In genomic region chr14:90850487-90850886, GRCh38 we compare ENCODE assay signal across 14 cellular contexts. TPM values are rescaled to one million over a fixed set of nuclear protein-coding genes. Genes with fewer than 3 reads are reported as not detected.
A peak's percentile ranks its signal among the peaks of the same experiment; 100 is the strongest.
DNase-seq lines count a peak whose midpoint lies in the region; TF ChIP-seq lines count a peak whose summit lies in the region.
"Had no signal": no experiment of that assay in that cellular context is flagged by ENCODE, and none has a peak within 500 bp of the region (broad histone marks: within the 10 kb centered on the region; RNA-seq: fewer than 3 reads in every experiment).

No MANE protein-coding gene starts in this region.

- no peaks in the 10 kb centered on the region for H3K4me1 ChIP-seq in fibroblast of lung (ENCODE audit: control insufficient read depth, extremely low read depth, insufficient read depth, low read length)
- H3K4me1 ChIP-seq: HAP-1 had no signal

- POLR2A ChIA-PET in RWPE1 (lab: Yijun Ruan, JAX; ENCODE audit: low non-redundant PET): no interaction called here

- H3K4me1 Mint-ChIP-seq in nephron: no peaks in the 10 kb centered on the region
- H3K4me1 Mint-ChIP-seq: stimulated activated naive B cell treated with anti-CD40 and anti-IgM and Interleukin-4, amounts not matched to agents 10 μg/mL and 1 μg/mL and 100 μg/mL, for 72 hours had no signal

- CTCF ChIA-PET in RWPE1 (lab: Yijun Ruan, JAX): no interaction called here

- no peak overlapping the region for H3K4me3 Mint-ChIP-seq in nephron
- H3K4me3 Mint-ChIP-seq: CD4-positive, alpha-beta memory T cell; stimulated activated naive B cell treated with anti-CD40 and anti-IgM and Interleukin-4, amounts not matched to agents 10 μg/mL and 1 μg/mL and 100 μg/mL, for 72 hours; T-helper 1 cell treated with Interleukin-12 subunit alpha and Interleukin-12 subunit beta and Interleukin-4 antibody, amounts not matched to agents 30 μg/mL and 1 μg/mL, for 36 hours had no signal

- H3K79me2 ChIP-seq in fibroblast of lung (ENCODE audit: control insufficient read depth, insufficient read depth, low read length): no peaks in the 10 kb centered on the region

- no peaks in the 10 kb centered on the region for H3K36me3 ChIP-seq in fibroblast of lung (ENCODE audit: control insufficient read depth, insufficient read depth, low read length)
- H3K36me3 ChIP-seq: HAP-1 had no signal

- H3K4me2 ChIP-seq in fibroblast of lung (ENCODE audit: extremely low read depth, insufficient read depth, low read length): no peak overlapping the region

- H3K27me3 Mint-ChIP-seq in nephron (ENCODE audit: low read depth): no peaks in the 10 kb centered on the region
- H3K27me3 Mint-ChIP-seq: CD4-positive, alpha-beta memory T cell; stimulated activated naive B cell treated with anti-CD40 and anti-IgM and Interleukin-4, amounts not matched to agents 10 μg/mL and 1 μg/mL and 100 μg/mL, for 72 hours had no signal

- H2AFZ ChIP-seq in fibroblast of lung (ENCODE audit: low read length): no peak overlapping the region

- DNase-seq in H4 (ENCODE audit: low spot score): peak; percentile 39
- peak; percentile 76 for DNase-seq in RWPE1 (ENCODE audit: low spot score)
- DNase-seq in fibroblast of lung (ENCODE audit: low read depth in 2 of 2): peak; percentile 16 to 77
- no peak for DNase-seq in D341Med (ENCODE audit: low spot score)
- DNase-seq in NCI-H2081 (lab: John Stamatoyannopoulos, UW): no peak
- no peak for DNase-seq in activated CD4-positive, CD25-positive, alpha-beta regulatory T cell treated with anti-CD3 and anti-CD28 coated beads, Interleukin-2, amount 50 U/mL, for 72 hours
- DNase-seq in KG1 (lab: John Stamatoyannopoulos, UW): no peak
- DNase-seq: CD4-positive, alpha-beta memory T cell; cerebellar nuclear complex; left cardiac atrium; stimulated activated naive B cell treated with anti-CD40 and anti-IgM and Interleukin-4, amounts not matched to agents 10 μg/mL and 1 μg/mL and 100 μg/mL, for 72 hours had no signal

- peak overlapping the region in 2 of 3 experiments; percentile 54 to 58 for H3K27ac Mint-ChIP-seq in nephron
- H3K27ac Mint-ChIP-seq: CD4-positive, alpha-beta memory T cell; T-helper 1 cell treated with Interleukin-12 subunit alpha and Interleukin-12 subunit beta and Interleukin-4 antibody, amounts not matched to agents 30 μg/mL and 1 μg/mL, for 36 hours had no signal

- H3K9me3 Mint-ChIP-seq in nephron: no peaks in the 10 kb centered on the region
- H3K9me3 Mint-ChIP-seq: CD4-positive, alpha-beta memory T cell; stimulated activated naive B cell treated with anti-CD40 and anti-IgM and Interleukin-4, amounts not matched to agents 10 μg/mL and 1 μg/mL and 100 μg/mL, for 72 hours; T-helper 1 cell treated with Interleukin-12 subunit alpha and Interleukin-12 subunit beta and Interleukin-4 antibody, amounts not matched to agents 30 μg/mL and 1 μg/mL, for 36 hours had no signal

- H3K9ac ChIP-seq in fibroblast of lung (ENCODE audit: insufficient read depth, low read length): no peak overlapping the region

- peak overlapping the region; percentile 78 for H3K27ac ChIP-seq in RWPE1
- peak overlapping the region; percentile 34 for H3K27ac ChIP-seq in fibroblast of lung (ENCODE audit: insufficient read depth, low read length)

- TF ChIP-seq CTCF in RWPE1 (conservative IDR thresholded peaks at IDR 0.05; ENCODE audit: low read depth): no peak
- TF ChIP-seq CTCF in fibroblast of lung (conservative IDR thresholded peaks at IDR 0.05 in 1 of 2, IDR thresholded peaks at IDR 0.05 in 1 of 2; ENCODE audit: low read depth in 1 of 2, low read length in 2 of 2): no peak
- no peak for TF ChIP-seq CTCF in nephron (IDR thresholded peaks at IDR 0.05; ENCODE audit: unreplicated experiment in 3 of 3)

- no peak overlapping the region for H3K4me3 ChIP-seq in fibroblast of lung (replicated peaks in 1 of 4; ENCODE audit: control extremely low read depth in 1 of 4, insufficient read depth in 1 of 4, low read depth in 3 of 4, low read length in 4 of 4)
- H3K4me3 ChIP-seq: HAP-1 had no signal

- no peaks in the 10 kb centered on the region for H3K36me3 Mint-ChIP-seq in nephron (ENCODE audit: low read depth)

- no peaks in the 10 kb centered on the region for H3K27me3 ChIP-seq in fibroblast of lung (ENCODE audit: control insufficient read depth, insufficient read depth, low read length)

- H4K20me1 ChIP-seq in fibroblast of lung (ENCODE audit: control insufficient read depth, extremely low read depth, insufficient read depth, low read length): no peaks in the 10 kb centered on the region

- H3K9me3 ChIP-seq in fibroblast of lung (ENCODE audit: control insufficient read depth, insufficient read depth, low read depth, low read length): no peaks in the 10 kb centered on the region
- H3K9me3 ChIP-seq: HAP-1 had no signal

RNA-seq across cellular contexts. Expression of gene TTC7B, which starts 34.3 kb away (rescaled TPM):
- 11.7 and 15.2 TPM in 2 replicates for total RNA-seq in H4 (2014; rRNA removed; shearing (Covaris generic))
- 10.8 and 18.8 TPM in 2 replicates for total RNA-seq in fibroblast of lung
- polyA plus RNA-seq in fibroblast of lung: 37.5 and 38.1 TPM in 2 replicates
- 27.5 and 28.0 TPM in 2 replicates for polyA plus RNA-seq in fibroblast of lung (2012)
- 48.4 and 128 TPM in 2 replicates for polyA minus RNA-seq in fibroblast of lung (ENCODE audit: low replicate concordance)

Comparison
In these comparisons a context has a peak if more than half of its experiments do, and no peak if none do; other contexts are left out.
1. DNase-seq: peak in H4 (single experiment), RWPE1 (single experiment) and fibroblast of lung (2 of 2); none in D341Med (single experiment), NCI-H2081 (0 of 2), activated CD4-positive, CD25-positive, alpha-beta regulatory T cell treated with anti-CD3 and anti-CD28 coated beads, Interleukin-2, amount 50 U/mL, for 72 hours (single experiment) and KG1 (single experiment).